ENCODE assay signal across 7 cellular contexts in genomic region chr2:75709297-75709696, GRCh38. TPM values are rescaled to one million over a fixed set of nuclear protein-coding genes. Genes with fewer than 3 reads are reported as not detected.
DNase-seq lines count a peak whose midpoint lies in the region; ATAC-seq and TF ChIP-seq lines count a peak whose summit lies in the region.

No MANE protein-coding gene starts in this region.

- H3K9me3 ChIP-seq in MM.1S (replicated peaks; ENCODE audit: insufficient read depth, low read length) = no peaks in the 10 kb centered on the region

- H3K36me3 Mint-ChIP-seq in neural crest cell (ENCODE audit: low read depth) = peaks cover 15% of the 10 kb centered on the region

- no peaks in the 10 kb centered on the region for H3K27me3 Mint-ChIP-seq in neural crest cell (ENCODE audit: low read depth)

- H3K9me2 ChIP-seq in MM.1S (replicated peaks; ENCODE audit: insufficient read depth, low read length) = no peaks in the 10 kb centered on the region

- DNase-seq in GM12864 (ENCODE audit: low read depth) (no peak), MM.1S (peak; percentile 6), choroid plexus epithelial cell (ENCODE audit: low read depth) (no peak), neural crest cell (ENCODE audit: low read depth, low spot score) (no peak), GM10266 (ENCODE audit: extremely low spot score) (no peak), COLO668 (lab: John Stamatoyannopoulos, UW; ENCODE audit: unreplicated experiment) (no peak)

- peaks cover 5% of the 10 kb centered on the region; the same call in 1 of the 2 replicates for H3K4me1 ChIP-seq in MM.1S (ENCODE audit: low read length)

- no peaks in the 10 kb centered on the region for H3K36me3 ChIP-seq in MM.1S (replicated peaks; ENCODE audit: insufficient read depth, low read length)

- H3K4me2 ChIP-seq in MM.1S (ENCODE audit: low read depth, low read length) = peak overlapping the region; percentile 84

- H3F3A ChIP-seq in MM.1S (ENCODE audit: insufficient read depth, low read length) = peaks cover 13% of the 10 kb centered on the region; the same call in 1 of the 2 replicates

- peak overlapping the region; percentile 69 for H3K4me3 ChIP-seq in GM12864 (ENCODE audit: low read depth, low read length)
- peak overlapping the region; percentile 78; the same call in 1 of the 2 replicates for H3K4me3 ChIP-seq in MM.1S (ENCODE audit: low read length)
- peak overlapping the region; percentile 2 for H3K4me3 ChIP-seq in choroid plexus epithelial cell (ENCODE audit: low read depth, low read length)

- no peaks in the 10 kb centered on the region for H4K20me1 ChIP-seq in MM.1S (ENCODE audit: insufficient read depth, low read length)

- peaks cover 5% of the 10 kb centered on the region for H3K9me3 Mint-ChIP-seq in neural crest cell

- no peak overlapping the region for H2AFZ ChIP-seq in MM.1S (ENCODE audit: low read length)

- H3K4me1 Mint-ChIP-seq in neural crest cell = peaks cover 25% of the 10 kb centered on the region

- H3K27me3 ChIP-seq in MM.1S (replicated peaks; ENCODE audit: insufficient read depth, low read length) = no peaks in the 10 kb centered on the region

- no peak for ATAC-seq in HG03025 (IDR thresholded peaks at IDR 0.05; ENCODE audit: low FRiP score, unreplicated experiment)

- H3K9ac ChIP-seq in MM.1S (ENCODE audit: low read length) = no peak overlapping the region

- no peaks in the 10 kb centered on the region for H3K79me2 ChIP-seq in MM.1S (ENCODE audit: low read length)

- peak overlapping the region; percentile 78 for H3K4me3 Mint-ChIP-seq in neural crest cell

- peak overlapping the region; percentile 2 for H3K27ac Mint-ChIP-seq in neural crest cell (ENCODE audit: unreplicated experiment)

- no peak overlapping the region for H3K27ac ChIP-seq in MM.1S (ENCODE audit: low read length)

- TF ChIP-seq CTCF in GM12864 (IDR thresholded peaks at IDR 0.05; ENCODE audit: low read depth, low read length, missing control alignments) (no peak), MM.1S (IDR thresholded peaks at IDR 0.05; ENCODE audit: low read length) (no peak), choroid plexus epithelial cell (conservative IDR thresholded peaks at IDR 0.05; ENCODE audit: low read depth, low read length) (no peak), neural crest cell (conservative IDR thresholded peaks at IDR 0.05) (no peak), GM10266 (IDR thresholded peaks at IDR 0.05; ENCODE audit: control insufficient read depth, insufficient read depth, low read depth, missing control alignments) (no peak)

RNA-seq across cellular contexts. Expression of gene GCFC2, which starts 1.4 kb away (rescaled TPM):
- total RNA-seq in neural crest cell = 24.6 and 27.1 TPM in 2 replicates

Comparison
In these comparisons a context has a peak if more than half of its experiments do, and no peak if none do; other contexts are left out.
1. H3K4me3 ChIP-seq: peak in every context shown above with its lines; median percentile 78 in MM.1S; 69 in GM12864; 2 in choroid plexus epithelial cell.